In the genomic region with DNA sequence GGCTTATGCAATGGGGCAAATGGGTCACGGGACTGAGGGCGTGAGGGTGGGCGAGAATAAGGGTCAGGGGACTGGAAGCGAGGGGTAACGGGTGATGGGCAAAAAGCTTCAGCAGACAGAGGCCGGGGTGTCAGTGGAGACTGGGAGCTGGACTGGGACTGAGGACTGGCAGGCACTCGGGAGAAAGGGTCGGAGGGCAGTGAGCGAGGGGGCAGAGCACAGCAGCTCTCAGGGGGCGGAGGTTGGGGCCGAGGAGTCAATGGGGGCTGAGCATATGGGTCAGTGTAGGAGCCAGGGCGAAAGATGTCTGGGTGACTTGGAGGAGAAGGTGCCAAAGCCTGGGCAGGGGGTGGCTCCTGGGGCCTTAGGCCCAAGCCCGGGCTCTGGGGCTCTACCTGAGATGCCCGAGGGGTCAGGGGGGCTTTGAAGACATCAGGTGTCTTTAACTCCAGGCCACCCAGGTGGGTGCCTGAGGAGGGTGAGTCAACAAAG, we compare ENCODE assay signal across 19 cellular contexts. TPM values are rescaled to one million over a fixed set of nuclear protein-coding genes. Genes with fewer than 3 reads are reported as not detected.
"Had no signal": no experiment of that assay in that cellular context is flagged by ENCODE, and none has a peak within 500 bp of the region (broad histone marks: within the 10 kb centered on the region; RNA-seq: fewer than 3 reads in every experiment).

No MANE protein-coding gene starts in this region.

- H3K4me3 ChIP-seq: esophagus squamous epithelium, prostate gland, right atrium auricular region, testis had no signal

- H3K27ac ChIP-seq: esophagus squamous epithelium, prostate gland, right atrium auricular region, testis had no signal

- H3K4me1 Mint-ChIP-seq: activated B cell treated with CpG ODN at 0.5 μM for 24 hours, neural crest cell had no signal

- DNase-seq: activated B cell treated with CpG ODN at 0.5 μM for 24 hours; activated CD4-positive, alpha-beta memory T cell treated with anti-CD3 and anti-CD28 coated beads, Interleukin-2, amount 10 ng/mL, durations not matched to agents 7 days and 5 days; activated CD4-positive, alpha-beta T cell treated with anti-CD3 and anti-CD28 coated beads for 4 hours; activated CD8-positive, alpha-beta memory T cell treated with anti-CD3 and anti-CD28 coated beads, Interleukin-2, amount 10 ng/mL, durations not matched to agents 7 days and 5 days; activated naive CD8-positive, alpha-beta T cell treated with anti-CD3 and anti-CD28 coated beads for 36 hours; amniotic stem cell; dermis blood vessel endothelial cell; effector memory CD4-positive, alpha-beta T cell; esophagus squamous epithelium; hippocampal formation; naive B cell; T-cell; T-helper 9 cell; testis had no signal

- H3K9me3 Mint-ChIP-seq: activated B cell treated with CpG ODN at 0.5 μM for 24 hours; activated CD4-positive, alpha-beta memory T cell treated with anti-CD3 and anti-CD28 coated beads, Interleukin-2, amount 10 ng/mL, durations not matched to agents 7 days and 5 days; activated naive CD8-positive, alpha-beta T cell treated with anti-CD3 and anti-CD28 coated beads for 36 hours; naive B cell; neural crest cell; T-cell; type B pancreatic cell had no signal

- H3K27ac Mint-ChIP-seq: activated B cell treated with CpG ODN at 0.5 μM for 24 hours; activated CD4-positive, alpha-beta memory T cell treated with anti-CD3 and anti-CD28 coated beads, Interleukin-2, amount 10 ng/mL, durations not matched to agents 7 days and 5 days; activated CD8-positive, alpha-beta memory T cell treated with anti-CD3 and anti-CD28 coated beads, Interleukin-2, amount 10 ng/mL, durations not matched to agents 7 days and 5 days; activated naive CD8-positive, alpha-beta T cell treated with anti-CD3 and anti-CD28 coated beads for 36 hours; T-cell; type B pancreatic cell had no signal

- H3K4me3 Mint-ChIP-seq: activated B cell treated with CpG ODN at 0.5 μM for 24 hours; activated CD4-positive, alpha-beta memory T cell treated with anti-CD3 and anti-CD28 coated beads, Interleukin-2, amount 10 ng/mL, durations not matched to agents 7 days and 5 days; activated CD8-positive, alpha-beta memory T cell treated with anti-CD3 and anti-CD28 coated beads, Interleukin-2, amount 10 ng/mL, durations not matched to agents 7 days and 5 days; activated naive CD8-positive, alpha-beta T cell treated with anti-CD3 and anti-CD28 coated beads for 36 hours; naive B cell; neural crest cell; T-cell; type B pancreatic cell had no signal

- H3K4me1 ChIP-seq: esophagus squamous epithelium, prostate gland, right atrium auricular region, testis had no signal

- H3K27me3 Mint-ChIP-seq: activated B cell treated with CpG ODN at 0.5 μM for 24 hours; activated CD4-positive, alpha-beta memory T cell treated with anti-CD3 and anti-CD28 coated beads, Interleukin-2, amount 10 ng/mL, durations not matched to agents 7 days and 5 days; activated CD8-positive, alpha-beta memory T cell treated with anti-CD3 and anti-CD28 coated beads, Interleukin-2, amount 10 ng/mL, durations not matched to agents 7 days and 5 days; activated naive CD8-positive, alpha-beta T cell treated with anti-CD3 and anti-CD28 coated beads for 36 hours; naive B cell; T-cell; type B pancreatic cell had no signal

- H3K27me3 ChIP-seq: esophagus squamous epithelium, right atrium auricular region, testis had no signal

- H3K9me3 ChIP-seq: esophagus squamous epithelium, prostate gland, right atrium auricular region, testis had no signal

RNA-seq across cellular contexts. Expression of gene DDN, which starts 41.2 kb away (rescaled TPM):
- total RNA-seq: left lobe of liver had no signal

RNA-seq across cellular contexts. Expression of gene DHH, which starts 54.2 kb away (rescaled TPM):
- total RNA-seq: activated naive CD8-positive, alpha-beta T cell treated with anti-CD3 and anti-CD28 coated beads for 36 hours; left lobe of liver had no signal
